25 cellular contexts compared by ENCODE assay signal in the genomic region with DNA sequence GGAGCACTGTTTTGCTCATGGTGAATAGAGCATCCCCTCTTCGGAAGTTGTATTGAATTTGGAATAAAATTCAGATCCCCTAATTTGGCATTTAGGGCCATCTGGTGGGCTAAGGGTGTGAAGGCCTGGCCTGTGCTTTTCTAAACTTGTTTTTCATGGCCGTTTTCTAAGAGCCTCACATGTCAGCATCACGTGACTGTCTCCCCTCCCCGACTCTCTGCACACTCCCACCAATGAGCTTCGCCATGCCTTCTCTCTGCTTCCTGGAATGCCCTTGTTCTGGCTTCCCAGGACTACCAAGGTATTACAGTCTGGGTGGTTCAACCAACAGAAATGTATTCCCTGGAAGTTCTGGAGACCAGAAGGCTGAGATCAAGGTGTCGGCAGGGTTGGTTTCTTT.
"Had no signal": no experiment of that assay in that cellular context is flagged by ENCODE, and none has a peak within 500 bp of the region (broad histone marks: within the 10 kb centered on the region; RNA-seq: fewer than 3 reads in every experiment).

No MANE protein-coding gene starts in this region.

- H3K4me3 ChIP-seq: colonic mucosa, gastrocnemius medialis, heart right ventricle, mucosa of descending colon, psoas muscle, sigmoid colon, skin epidermis, thoracic aorta, transverse colon had no signal

- FAIRE-seq: endothelial cell of umbilical vein had no signal

- H3K9ac ChIP-seq: parathyroid adenoma had no signal

- H3K4me1 ChIP-seq: colonic mucosa, gastrocnemius medialis, heart right ventricle, parathyroid adenoma, psoas muscle, sigmoid colon had no signal

- H3K4me3 Mint-ChIP-seq: stimulated activated naive B cell treated with anti-CD40 and anti-IgM and Interleukin-4, amounts not matched to agents 10 μg/mL and 1 μg/mL and 100 μg/mL, for 72 hours; stimulated activated naive CD8-positive, alpha-beta T cell treated with anti-CD3 and anti-CD28 coated beads, Interleukin-15, amount 100 ng/mL, for 72 hours had no signal

- H2AFZ ChIP-seq: parathyroid adenoma had no signal

- H3K36me3 ChIP-seq: colonic mucosa, gastrocnemius medialis, heart right ventricle, sigmoid colon, thoracic aorta, transverse colon had no signal

- H3K27ac ChIP-seq: colonic mucosa, gastrocnemius medialis, heart right ventricle, parathyroid adenoma, psoas muscle, sigmoid colon, skin epidermis, thoracic aorta, transverse colon had no signal

- H3K79me2 ChIP-seq: parathyroid adenoma had no signal

- ATAC-seq: gastrocnemius medialis; heart right ventricle; left lobe of liver; mucosa of descending colon; naive thymus-derived CD8-positive, alpha-beta T cell; psoas muscle; stimulated activated naive B cell treated with anti-CD40 and anti-IgM and Interleukin-4, amounts not matched to agents 10 μg/mL and 1 μg/mL and 100 μg/mL, for 72 hours; stimulated activated naive CD8-positive, alpha-beta T cell treated with anti-CD3 and anti-CD28 coated beads, Interleukin-15, amount 100 ng/mL, for 72 hours had no signal

- H3K4me1 Mint-ChIP-seq: naive thymus-derived CD8-positive, alpha-beta T cell; stimulated activated naive B cell treated with anti-CD40 and anti-IgM and Interleukin-4, amounts not matched to agents 10 μg/mL and 1 μg/mL and 100 μg/mL, for 72 hours; stimulated activated naive CD8-positive, alpha-beta T cell treated with anti-CD3 and anti-CD28 coated beads, Interleukin-15, amount 100 ng/mL, for 72 hours had no signal

- H3K27ac Mint-ChIP-seq: naive thymus-derived CD8-positive, alpha-beta T cell; stimulated activated naive B cell treated with anti-CD40 and anti-IgM and Interleukin-4, amounts not matched to agents 10 μg/mL and 1 μg/mL and 100 μg/mL, for 72 hours; stimulated activated naive CD8-positive, alpha-beta T cell treated with anti-CD3 and anti-CD28 coated beads, Interleukin-15, amount 100 ng/mL, for 72 hours had no signal

- DNase-seq: colonic mucosa; dermis blood vessel endothelial cell; erythroblast; gastrocnemius medialis; heart right ventricle; hypothalamus; islet precursor cell; mammary epithelial cell; mucosa of descending colon; naive thymus-derived CD8-positive, alpha-beta T cell; occipital lobe; psoas muscle; retina; sigmoid colon; stimulated activated CD4-positive, alpha-beta T cell treated with anti-CD3 and anti-CD28 coated beads, Interleukin-2, amount 100 ng/mL, for 24 hours; stimulated activated CD4-positive, alpha-beta T cell treated with anti-CD3 and anti-CD28 coated beads, Interleukin-4, amount 100 ng/mL, for 4 hours; stimulated activated naive B cell treated with anti-CD40 and anti-IgM and Interleukin-4, amounts not matched to agents 10 μg/mL and 1 μg/mL and 100 μg/mL, for 72 hours; stimulated activated naive CD8-positive, alpha-beta T cell treated with anti-CD3 and anti-CD28 coated beads, Interleukin-15, amount 100 ng/mL, for 72 hours; substantia nigra; transverse colon had no signal

- H3K27me3 ChIP-seq: colonic mucosa, gastrocnemius medialis, sigmoid colon, transverse colon had no signal

- H3K9me3 ChIP-seq: colonic mucosa, gastrocnemius medialis, mucosa of descending colon, sigmoid colon, thoracic aorta, transverse colon had no signal
